10 cellular contexts compared by ENCODE assay signal in genomic region chr3:185912929-185913901, GRCh38. TPM values are rescaled to one million over a fixed set of nuclear protein-coding genes. Genes with fewer than 3 reads are reported as not detected.
DNase-seq lines count a peak whose midpoint lies in the region; ATAC-seq and TF ChIP-seq lines count a peak whose summit lies in the region.
"Had no signal": no experiment of that assay in that cellular context is flagged by ENCODE, and none has a peak within 500 bp of the region (broad histone marks: within the 10 kb centered on the region; RNA-seq: fewer than 3 reads in every experiment).

No MANE protein-coding gene starts in this region.

- in situ Hi-C loops in Panc1 (cut with HindIII; ENCODE audit: low pct_unique_long_range_greater_than_20kb, low sequenced_read_pairs): loop anchor here (5.0 kb wide), 1 partner anchor 79 kb away; no protein-coding TSS in a partner anchor

- peaks cover 23% of the 10 kb centered on the region for H3K79me2 ChIP-seq in DND-41 (ENCODE audit: insufficient read depth, low read length)

- H3K4me1 ChIP-seq in CD4-positive, alpha-beta memory T cell (ENCODE audit: insufficient read depth, low read length): no peaks in the 10 kb centered on the region
- no peaks in the 10 kb centered on the region for H3K4me1 ChIP-seq in DND-41 (ENCODE audit: insufficient read depth, low read length)
- peaks cover 14% of the 10 kb centered on the region for H3K4me1 ChIP-seq in Panc1 (ENCODE audit: control insufficient read depth, insufficient read depth, low read length)
- no peaks in the 10 kb centered on the region for H3K4me1 ChIP-seq in ascending aorta
- H3K4me1 ChIP-seq: SJCRH30 had no signal

- no peak overlapping the region for H2AFZ ChIP-seq in DND-41 (ENCODE audit: low read depth, low read length)

- DNase-seq in CD4-positive, alpha-beta memory T cell: no peak
- DNase-seq in DND-41 (peak; percentile 11), Panc1 (ENCODE audit: low read depth, low spot score) (no peak), left lobe of liver (ENCODE audit: low spot score) (no peak), ascending aorta (ENCODE audit: low spot score in 2 of 2) (no peak)
- DNase-seq in NK-92 treated with Interleukin-12 subunit alpha and Interleukin-12 subunit beta, amount 100 ng/mL, for 24 hours (lab: John Stamatoyannopoulos, UW): no peak
- DNase-seq: cortex of kidney, nephron progenitor cell had no signal

- peaks cover 37% of the 10 kb centered on the region for H3K36me3 ChIP-seq in CD4-positive, alpha-beta memory T cell (ENCODE audit: insufficient read depth, low read length)
- peaks cover 41% of the 10 kb centered on the region for H3K36me3 ChIP-seq in DND-41 (ENCODE audit: insufficient read depth, low read length)
- peaks cover 31% of the 10 kb centered on the region for H3K36me3 ChIP-seq in Panc1 (ENCODE audit: control insufficient read depth, insufficient read depth, low read length)
- H3K36me3 ChIP-seq in ascending aorta: peaks cover 46 to 57% of the 10 kb centered on the region in 2 donors

- H3K4me3 Mint-ChIP-seq in CD4-positive, alpha-beta memory T cell: no peak overlapping the region
- H3K4me3 Mint-ChIP-seq in stimulated activated memory B cell treated with anti-CD40 and anti-IgM and Interleukin-4, amounts not matched to agents 10 μg/mL and 1 μg/mL and 100 μg/mL, for 72 hours: no peak overlapping the region
- H3K4me3 Mint-ChIP-seq: nephron progenitor cell had no signal

- H3K4me2 ChIP-seq in DND-41 (ENCODE audit: insufficient read depth, low read length): no peak overlapping the region

- TF ChIP-seq CTCF in DND-41 (IDR thresholded peaks at IDR 0.05; ENCODE audit: borderline replicate concordance, extremely low read depth, low read length, poor library complexity, severe bottlenecking): no peak
- no peak for TF ChIP-seq CTCF in Panc1 (IDR thresholded peaks at IDR 0.05)
- TF ChIP-seq CTCF in ascending aorta (IDR thresholded peaks at IDR 0.05): no peak

- peaks cover 4 to 9% (median 7%) of the 10 kb centered on the region in 4 donors for H3K4me1 Mint-ChIP-seq in CD4-positive, alpha-beta memory T cell
- H3K4me1 Mint-ChIP-seq in stimulated activated memory B cell treated with anti-CD40 and anti-IgM and Interleukin-4, amounts not matched to agents 10 μg/mL and 1 μg/mL and 100 μg/mL, for 72 hours: peaks cover 8% of the 10 kb centered on the region
- H3K4me1 Mint-ChIP-seq: nephron progenitor cell had no signal

- H3K27ac ChIP-seq in CD4-positive, alpha-beta memory T cell (ENCODE audit: low read depth, low read length): no peak overlapping the region
- no peak overlapping the region for H3K27ac ChIP-seq in DND-41 (ENCODE audit: low read length)
- H3K27ac ChIP-seq in Panc1 (ENCODE audit: low read length): no peak overlapping the region
- H3K27ac ChIP-seq in ascending aorta: no peak overlapping the region
- H3K27ac ChIP-seq: SJCRH30 had no signal

- ATAC-seq in DND-41 (ENCODE audit: insufficient read depth, low read depth) (peak; percentile 25), Panc1 (peak; percentile 35; the same call in 1 of the 2 replicates), left lobe of liver (peak; percentile 39)
- no peak for ATAC-seq in stimulated activated memory B cell treated with anti-CD40 and anti-IgM and Interleukin-4, amounts not matched to agents 10 μg/mL and 1 μg/mL and 100 μg/mL, for 72 hours

- peaks cover 0 to 8% (median 0%) of the 10 kb centered on the region in 8 donors for H3K9me3 Mint-ChIP-seq in CD4-positive, alpha-beta memory T cell
- H3K9me3 Mint-ChIP-seq in stimulated activated memory B cell treated with anti-CD40 and anti-IgM and Interleukin-4, amounts not matched to agents 10 μg/mL and 1 μg/mL and 100 μg/mL, for 72 hours: peaks cover 3% of the 10 kb centered on the region
- H3K9me3 Mint-ChIP-seq: nephron progenitor cell had no signal

- H3K9ac ChIP-seq in DND-41 (ENCODE audit: low read depth, low read length): no peak overlapping the region

- peaks cover 59% of the 10 kb centered on the region for H4K20me1 ChIP-seq in DND-41 (ENCODE audit: insufficient read depth, low read length)

- peaks cover 24 to 46% of the 10 kb centered on the region in 2 donors for H3K36me3 Mint-ChIP-seq in CD4-positive, alpha-beta memory T cell
- peaks cover 31% of the 10 kb centered on the region for H3K36me3 Mint-ChIP-seq in stimulated activated memory B cell treated with anti-CD40 and anti-IgM and Interleukin-4, amounts not matched to agents 10 μg/mL and 1 μg/mL and 100 μg/mL, for 72 hours

- BruUV-seq in Panc1 (replicated peaks; lab: Mats Ljungman, UMichigan): no TSS peak

- H3K9me3 ChIP-seq in CD4-positive, alpha-beta memory T cell (ENCODE audit: control insufficient read depth in 1 of 2, low read length in 2 of 2): no peaks in the 10 kb centered on the region
- H3K9me3 ChIP-seq in DND-41 (ENCODE audit: insufficient read depth, low read length, severe bottlenecking) (no peaks in the 10 kb centered on the region), Panc1 (ENCODE audit: control insufficient read depth, insufficient read depth, low read depth, low read length) (no peaks in the 10 kb centered on the region), ascending aorta (no peaks in the 10 kb centered on the region)
- H3K9me3 ChIP-seq: SJCRH30 had no signal

- POLR2A ChIA-PET in CD4-positive, alpha-beta memory T cell (lab: Charles Lee; ENCODE audit: partially characterized antibody): interaction anchor here (0.7 to 4.8 kb wide), 5 partner anchors 12 to 654 kb away, joined by 3 to 44 read pairs (median 4); partner anchors contain the start of genes TBCCD1 and TRA2B
- POLR2A ChIA-PET in Panc1 (lab: Charles Lee): interaction anchor here (0.7 kb wide), 2 partner anchors 109 to 452 kb away, joined by 3 to 18 read pairs; no protein-coding TSS in a partner anchor

- CTCF ChIA-PET in CD4-positive, alpha-beta memory T cell (lab: Charles Lee; ENCODE audit: partially characterized antibody): interaction anchor here (1.0 to 3.2 kb wide), 3 partner anchors 9 to 30 kb away, joined by 3 to 22 read pairs (median 7); no protein-coding TSS in a partner anchor
- CTCF ChIA-PET in Panc1 (lab: Charles Lee): interaction anchor here (0.5 to 2.0 kb wide), 7 partner anchors 30 to 253 kb away, joined by 3 to 14 read pairs (median 5); no protein-coding TSS in a partner anchor

- intact Hi-C loops in CD4-positive, alpha-beta memory T cell (cut with micrococcal nuclease): no loop called here
- intact Hi-C loops in Panc1 (cut with micrococcal nuclease; ENCODE audit: unreplicated experiment) (no loop called here), ascending aorta (cut with DNase I) (no loop called here)

- no peak overlapping the region for H3K4me3 ChIP-seq in CD4-positive, alpha-beta memory T cell (ENCODE audit: low read length in 2 of 2)
- no peak overlapping the region for H3K4me3 ChIP-seq in DND-41 (ENCODE audit: low read depth in 1 of 2, low read length in 2 of 2)
- H3K4me3 ChIP-seq in Panc1 (ENCODE audit: low read depth in 2 of 2, low read length in 2 of 2): no peak overlapping the region
- H3K4me3 ChIP-seq in ascending aorta: no peak overlapping the region
- H3K4me3 ChIP-seq: SJCRH30 had no signal

- H3K27me3 Mint-ChIP-seq in CD4-positive, alpha-beta memory T cell: no peaks in the 10 kb centered on the region
- H3K27me3 Mint-ChIP-seq in stimulated activated memory B cell treated with anti-CD40 and anti-IgM and Interleukin-4, amounts not matched to agents 10 μg/mL and 1 μg/mL and 100 μg/mL, for 72 hours: no peaks in the 10 kb centered on the region

- peak overlapping the region in 4 of 7 donors; percentile 17 to 82 (median 41) for H3K27ac Mint-ChIP-seq in CD4-positive, alpha-beta memory T cell
- H3K27ac Mint-ChIP-seq in stimulated activated memory B cell treated with anti-CD40 and anti-IgM and Interleukin-4, amounts not matched to agents 10 μg/mL and 1 μg/mL and 100 μg/mL, for 72 hours: no peak overlapping the region
- H3K27ac Mint-ChIP-seq: nephron progenitor cell had no signal

- H3K27me3 ChIP-seq in CD4-positive, alpha-beta memory T cell (ENCODE audit: insufficient read depth, low read length): no peaks in the 10 kb centered on the region
- H3K27me3 ChIP-seq in DND-41 (ENCODE audit: insufficient read depth, low read length, poor library complexity): no peaks in the 10 kb centered on the region
- H3K27me3 ChIP-seq in Panc1 (ENCODE audit: control insufficient read depth, insufficient read depth, low read length): no peaks in the 10 kb centered on the region
- H3K27me3 ChIP-seq in ascending aorta: no peaks in the 10 kb centered on the region
- H3K27me3 ChIP-seq: SJCRH30 had no signal

RNA-seq across cellular contexts. Expression of gene TRA2B, which starts 24.6 kb away (rescaled TPM):
- total RNA-seq in CD4-positive, alpha-beta memory T cell: 100 to 1,000 TPM; 179 to 181 TPM
- 100 to 1,000 TPM; 121 to 178 TPM for polyA plus RNA-seq in CD4-positive, alpha-beta memory T cell
- total RNA-seq in Panc1 (2021; ENCODE audit: unreplicated experiment) (171 TPM), left lobe of liver (40.4 TPM), ascending aorta (138 TPM)
- 264 TPM for polyA plus RNA-seq in Panc1 (2012; ENCODE audit: insufficient read length)
